18 cellular contexts compared by ENCODE assay signal in genomic region chr4:23937173-23937572, GRCh38. TPM values are rescaled to one million over a fixed set of nuclear protein-coding genes. Genes with fewer than 3 reads are reported as not detected.
"Had no signal": no experiment of that assay in that cellular context is flagged by ENCODE, and none has a peak within 500 bp of the region (broad histone marks: within the 10 kb centered on the region; RNA-seq: fewer than 3 reads in every experiment).

No MANE protein-coding gene starts in this region.

- H3K4me1 ChIP-seq: testis had no signal

- H3K27ac ChIP-seq: esophagus squamous epithelium, stomach, testis, upper lobe of left lung had no signal

- H3K4me3 ChIP-seq: esophagus squamous epithelium, stomach, testis, upper lobe of left lung had no signal

- H3K27me3 ChIP-seq: esophagus squamous epithelium, stomach, testis, upper lobe of left lung had no signal

- ATAC-seq: activated CD8-positive, alpha-beta T cell treated with anti-CD3 and anti-CD28 coated beads for 36 hours; left ventricle myocardium superior; natural killer cell treated with Interleukin-12 subunit alpha and Interleukin-12 subunit beta and Interleukin-15 and Interleukin-18, amount 100 ng/mL, for 72 hours; right cardiac atrium; T-helper 17 cell had no signal

- DNase-seq: activated CD4-positive, alpha-beta T cell treated with anti-CD3 and anti-CD28 coated beads for 4 hours; activated CD8-positive, alpha-beta memory T cell treated with anti-CD3 and anti-CD28 coated beads, Interleukin-2, amount 50 U/mL, for 4 hours; activated CD8-positive, alpha-beta T cell treated with anti-CD3 and anti-CD28 coated beads for 36 hours; activated gamma-delta T cell; activated T-cell treated with anti-CD3 and anti-CD28 coated beads, Interleukin-2, amount 50 U/mL, for 48 hours; amygdala; effector CD8-positive, alpha-beta T cell; esophagus squamous epithelium; hippocampal formation; kidney; left ventricle myocardium superior; right cardiac atrium; stomach; T-helper 17 cell; testis; upper lobe of left lung had no signal

- H3K9me3 ChIP-seq: esophagus squamous epithelium, stomach, testis, upper lobe of left lung had no signal

- H3K36me3 ChIP-seq: esophagus squamous epithelium, stomach, upper lobe of left lung had no signal

RNA-seq across cellular contexts. Expression of gene PPARGC1A, which starts 47.3 kb away (rescaled TPM):
- total RNA-seq: activated CD8-positive, alpha-beta T cell treated with anti-CD3 and anti-CD28 coated beads for 36 hours; endothelial cell of umbilical vein; natural killer cell treated with Interleukin-12 subunit alpha and Interleukin-12 subunit beta and Interleukin-15 and Interleukin-18, amount 100 ng/mL, for 72 hours; T-helper 17 cell had no signal
- polyA plus RNA-seq: endothelial cell of umbilical vein had no signal
